ENCODE assay signal across 16 cellular contexts in genomic region chr1:47697616-47698335, GRCh38.
A peak's percentile ranks its signal among the peaks of the same experiment; 100 is the strongest.
DNase-seq lines count a peak whose midpoint lies in the region; ATAC-seq and TF ChIP-seq lines count a peak whose summit lies in the region.
"Had no signal": no experiment of that assay in that cellular context is flagged by ENCODE, and none has a peak within 500 bp of the region (broad histone marks: within the 10 kb centered on the region; RNA-seq: fewer than 3 reads in every experiment).

No MANE protein-coding gene starts in this region.

- TF ChIP-seq EP300 in suprapubic skin (IDR thresholded peaks at IDR 0.05): no peak

- H3K9me3 ChIP-seq in HEK293 (ENCODE audit: control insufficient read depth, insufficient read depth, low read depth, low read length) (no peaks in the 10 kb centered on the region), RWPE2 (ENCODE audit: severe bottlenecking) (no peaks in the 10 kb centered on the region), suprapubic skin (no peaks in the 10 kb centered on the region)
- H3K9me3 ChIP-seq: MG63, SJSA1 had no signal

- TF ChIP-seq POLR2A in suprapubic skin (IDR thresholded peaks at IDR 0.05): no peak

- DNase-seq in RWPE2 (ENCODE audit: low spot score) (peak; percentile 8), nephron progenitor cell (no peak), suprapubic skin (ENCODE audit: low spot score in 2 of 2) (peak; percentile 17 to 37), GM20000 (ENCODE audit: low spot score) (no peak), NCI-H524 treated with DMSO at 0.1 percent for 48 hours (lab: John Stamatoyannopoulos, UW) (no peak)
- DNase-seq in stimulated activated naive CD4-positive, alpha-beta T cell treated with Interleukin-2 at 50 U/mL for 16 hours (lab: John Stamatoyannopoulos, UW): no peak
- DNase-seq: GF-D8, HFFc6, MG63, NCI-H1092, NCI-H446 had no signal

- H3K27ac ChIP-seq in HEK293 (ENCODE audit: extremely low read depth, low read depth, low read length) (no peak overlapping the region), RWPE2 (ENCODE audit: poor library complexity, severe bottlenecking) (no peak overlapping the region), suprapubic skin (no peak overlapping the region)
- H3K27ac ChIP-seq: KMS-11, RWPE1, SJSA1 had no signal

- peaks cover 22% of the 10 kb centered on the region for H3K27me3 Mint-ChIP-seq in nephron progenitor cell (ENCODE audit: low read depth, poor library complexity)

- no peaks in the 10 kb centered on the region; the same call in 1 of the 2 replicates for H3K4me1 ChIP-seq in HEK293 (ENCODE audit: control insufficient read depth, insufficient read depth, low read length)
- H3K4me1 ChIP-seq in RWPE2 (ENCODE audit: insufficient read depth, poor library complexity, severe bottlenecking): no peaks in the 10 kb centered on the region
- no peaks in the 10 kb centered on the region for H3K4me1 ChIP-seq in suprapubic skin
- H3K4me1 ChIP-seq: SJSA1 had no signal

- peak overlapping the region; percentile 6 for H3K4me3 Mint-ChIP-seq in nephron progenitor cell
- H3K4me3 Mint-ChIP-seq: CD14-positive monocyte, HFFc6 had no signal

- H3K36me3 ChIP-seq in HEK293 (ENCODE audit: control insufficient read depth in 2 of 2, insufficient read depth in 1 of 2, low read length in 2 of 2) (no peaks in the 10 kb centered on the region), RWPE2 (ENCODE audit: low read depth) (no peaks in the 10 kb centered on the region), suprapubic skin (no peaks in the 10 kb centered on the region)
- H3K36me3 ChIP-seq: MG63, SJSA1 had no signal

- CTCF ChIA-PET in HEK293 (lab: Yijun Ruan, JAX): interaction anchor here (0.6 to 2.7 kb wide), 7 partner anchors 9 to 308 kb away, joined by 3 to 19 read pairs (median 4); no protein-coding TSS in a partner anchor

- no peaks in the 10 kb centered on the region for H3K9me3 Mint-ChIP-seq in nephron progenitor cell
- H3K9me3 Mint-ChIP-seq: CD14-positive monocyte, HFFc6 had no signal

- H3K27ac Mint-ChIP-seq in nephron progenitor cell: peak overlapping the region; percentile 91
- H3K27ac Mint-ChIP-seq: HFFc6 had no signal

- no peak overlapping the region for H3K4me3 ChIP-seq in HEK293 (ENCODE audit: low read depth, low read length)
- H3K4me3 ChIP-seq in RWPE2 (ENCODE audit: severe bottlenecking): no peak overlapping the region
- H3K4me3 ChIP-seq in suprapubic skin: no peak overlapping the region
- H3K4me3 ChIP-seq: MG63, SJSA1 had no signal

- no peak for TF ChIP-seq CTCF in HEK293 (tag by site-specific recombination; IDR thresholded peaks at IDR 0.05)
- TF ChIP-seq CTCF in RWPE2 (IDR thresholded peaks at IDR 0.05; ENCODE audit: poor library complexity, severe bottlenecking): no peak
- no peak for TF ChIP-seq CTCF in nephron progenitor cell (IDR thresholded peaks at IDR 0.05)
- no peak for TF ChIP-seq CTCF in suprapubic skin (IDR thresholded peaks at IDR 0.05)
- no peak for TF ChIP-seq CTCF in GM20000 (IDR thresholded peaks at IDR 0.05; ENCODE audit: extremely low read depth, missing control alignments)

- WGBS in suprapubic skin: 86% methylated on average over 7 of the region's 7 CpGs

- H3K27me3 ChIP-seq in RWPE2 (ENCODE audit: insufficient read depth, poor library complexity, severe bottlenecking): no peaks in the 10 kb centered on the region
- peaks cover 8% of the 10 kb centered on the region for H3K27me3 ChIP-seq in suprapubic skin
- H3K27me3 ChIP-seq: MG63, SJSA1 had no signal

- no peak for ATAC-seq in RWPE2 (ENCODE audit: low read depth)

- H3K4me1 Mint-ChIP-seq in nephron progenitor cell: peaks cover 91% of the 10 kb centered on the region

- POLR2A ChIA-PET in HEK293 (lab: Yijun Ruan, JAX): no interaction called here

- H3K36me3 Mint-ChIP-seq in nephron progenitor cell (ENCODE audit: low read depth): no peaks in the 10 kb centered on the region
- H3K36me3 Mint-ChIP-seq: CD14-positive monocyte had no signal

TF ChIP-seq in HEK293, 187 proteins besides CTCF, POLR2A, EP300 and RAD21:
- TF ChIP-seq GLIS1 (tag by site-specific recombination; IDR thresholded peaks at IDR 0.05) (peak; percentile 54), ZNF626 (tag by site-specific recombination; IDR thresholded peaks at IDR 0.05) (no peak)
- TF ChIP-seq, protein P1, sequence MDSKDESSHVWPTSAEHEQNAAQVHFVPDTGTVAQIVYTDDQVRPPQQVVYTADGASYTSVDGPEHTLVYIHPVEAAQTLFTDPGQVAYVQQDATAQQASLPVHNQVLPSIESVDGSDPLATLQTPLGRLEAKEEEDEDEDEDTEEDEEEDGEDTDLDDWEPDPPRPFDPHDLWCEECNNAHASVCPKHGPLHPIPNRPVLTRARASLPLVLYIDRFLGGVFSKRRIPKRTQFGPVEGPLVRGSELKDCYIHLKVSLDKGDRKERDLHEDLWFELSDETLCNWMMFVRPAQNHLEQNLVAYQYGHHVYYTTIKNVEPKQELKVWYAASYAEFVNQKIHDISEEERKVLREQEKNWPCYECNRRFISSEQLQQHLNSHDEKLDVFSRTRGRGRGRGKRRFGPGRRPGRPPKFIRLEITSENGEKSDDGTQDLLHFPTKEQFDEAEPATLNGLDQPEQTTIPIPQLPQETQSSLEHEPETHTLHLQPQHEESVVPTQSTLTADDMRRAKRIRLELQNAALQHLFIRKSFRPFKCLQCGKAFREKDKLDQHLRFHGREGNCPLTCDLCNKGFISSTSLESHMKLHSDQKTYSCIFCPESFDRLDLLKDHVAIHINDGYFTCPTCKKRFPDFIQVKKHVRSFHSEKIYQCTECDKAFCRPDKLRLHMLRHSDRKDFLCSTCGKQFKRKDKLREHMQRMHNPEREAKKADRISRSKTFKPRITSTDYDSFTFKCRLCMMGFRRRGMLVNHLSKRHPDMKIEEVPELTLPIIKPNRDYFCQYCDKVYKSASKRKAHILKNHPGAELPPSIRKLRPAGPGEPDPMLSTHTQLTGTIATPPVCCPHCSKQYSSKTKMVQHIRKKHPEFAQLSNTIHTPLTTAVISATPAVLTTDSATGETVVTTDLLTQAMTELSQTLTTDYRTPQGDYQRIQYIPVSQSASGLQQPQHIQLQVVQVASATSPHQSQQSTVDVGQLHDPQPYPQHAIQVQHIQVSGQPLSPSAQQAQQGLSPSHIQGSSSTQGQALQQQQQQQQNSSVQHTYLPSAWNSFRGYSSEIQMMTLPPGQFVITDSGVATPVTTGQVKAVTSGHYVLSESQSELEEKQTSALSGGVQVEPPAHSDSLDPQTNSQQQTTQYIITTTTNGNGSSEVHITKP (tag by site-specific recombination; IDR thresholded peaks at IDR 0.05): peak; percentile 75

Comparison
In these comparisons a context has a peak if more than half of its experiments do, and no peak if none do; other contexts are left out.
1. DNase-seq: peak in RWPE2 (single experiment) and suprapubic skin (2 of 2); none in nephron progenitor cell (single experiment), stimulated activated naive CD4-positive, alpha-beta T cell treated with Interleukin-2 at 50 U/mL for 16 hours (single experiment), GM20000 (single experiment) and NCI-H524 treated with DMSO at 0.1 percent for 48 hours (single experiment).